In the genomic region with DNA sequence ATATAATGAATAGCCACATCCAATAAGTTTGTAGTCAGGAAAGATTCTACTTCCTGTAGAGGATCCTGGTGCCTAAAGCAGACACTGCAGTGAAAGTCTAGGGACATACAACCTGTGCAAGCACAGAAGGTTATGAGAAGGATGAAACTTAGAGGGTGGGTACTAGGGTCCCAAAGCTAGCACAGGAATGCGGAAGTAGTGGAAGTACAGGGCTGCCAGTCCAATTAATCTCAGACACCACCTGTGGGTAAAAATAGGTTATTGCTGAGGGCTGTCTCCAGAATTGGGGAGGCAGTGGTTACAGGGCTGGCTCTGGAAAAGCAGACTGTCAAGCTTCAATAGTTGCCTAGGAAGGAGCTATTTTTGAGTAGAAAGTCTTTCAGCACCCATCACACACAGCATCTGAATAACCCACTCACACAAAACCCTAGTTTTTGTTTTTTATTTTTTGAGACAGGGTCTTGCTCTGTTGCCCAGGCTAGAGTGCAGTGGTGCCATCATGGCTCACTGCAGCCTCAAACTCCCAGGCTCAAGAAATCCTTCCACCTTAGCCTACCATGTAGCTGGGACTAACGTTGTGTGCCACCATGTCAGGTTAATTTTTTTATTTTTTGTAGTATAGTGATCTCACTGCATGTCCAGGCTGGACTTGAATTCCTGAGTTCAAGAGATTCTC, we compare ENCODE assay signal across 11 cellular contexts. TPM values are rescaled to one million over a fixed set of nuclear protein-coding genes. Genes with fewer than 3 reads are reported as not detected.
DNase-seq lines count a peak whose midpoint lies in the region; ATAC-seq, FAIRE-seq and TF ChIP-seq lines count a peak whose summit lies in the region.
"Had no signal": no experiment of that assay in that cellular context is flagged by ENCODE, and none has a peak within 500 bp of the region (broad histone marks: within the 10 kb centered on the region; RNA-seq: fewer than 3 reads in every experiment).

No MANE protein-coding gene starts in this region.

- H4K20me1 ChIP-seq in K562 (replicated peaks; ENCODE audit: control insufficient read depth, insufficient read depth, low read length), result no peaks in the 10 kb centered on the region

- H3K36me3 Mint-ChIP-seq in stimulated activated naive B cell treated with anti-CD40 and anti-IgM and Interleukin-4, amounts not matched to agents 10 μg/mL and 1 μg/mL and 100 μg/mL, for 72 hours, result no peaks in the 10 kb centered on the region

- TF ChIP-seq EP300 in K562 (IDR thresholded peaks at IDR 0.05; ENCODE audit: low read length), result no peak

- 0 out of 2 replicates have a peak overlapping the region, but pooled peaks have one; percentile 16 for H3K4me2 ChIP-seq in K562 (ENCODE audit: insufficient read depth, low read length)

- no peak overlapping the region for H3K4me3 Mint-ChIP-seq in stimulated activated naive B cell treated with anti-CD40 and anti-IgM and Interleukin-4, amounts not matched to agents 10 μg/mL and 1 μg/mL and 100 μg/mL, for 72 hours

- H3K27me3 ChIP-seq in left ventricle myocardium inferior (ENCODE audit: low read depth) (no peaks in the 10 kb centered on the region), K562 (ENCODE audit: control insufficient read depth in 2 of 2, insufficient read depth in 2 of 2, low read length in 2 of 2) (no peaks in the 10 kb centered on the region)

- no TSS peak for BruUV-seq in K562 (replicated peaks; lab: Mats Ljungman, UMichigan)

- H3K9me3 ChIP-seq in left ventricle myocardium inferior (replicated peaks) (no peaks in the 10 kb centered on the region), K562 (replicated peaks; ENCODE audit: control insufficient read depth, insufficient read depth, low read depth, low read length) (no peaks in the 10 kb centered on the region)

- POLR2A ChIA-PET in K562 (lab: Yijun Ruan, JAX), result interaction anchor here (0.6 to 1.3 kb wide), 5 partner anchors 13 to 180 kb away, joined by 3 to 4 read pairs (median 3); no protein-coding TSS in a partner anchor

- TF ChIP-seq CTCF in left ventricle myocardium inferior (IDR thresholded peaks at IDR 0.05; ENCODE audit: borderline replicate concordance) (peak; percentile 37), K562 (IDR thresholded peaks at IDR 0.05 in 2 of 3, conservative IDR thresholded peaks at IDR 0.05 in 1 of 3; ENCODE audit: insufficient read depth in 2 of 3, low read depth in 1 of 3, low read length in 3 of 3) (peak; percentile 53 to 75 (median 62))

- no peaks in the 10 kb centered on the region for H3K4me1 ChIP-seq in left ventricle myocardium inferior
- H3K4me1 ChIP-seq in K562 (replicated peaks in 1 of 2; ENCODE audit: control insufficient read depth in 2 of 2, insufficient read depth in 2 of 2, low read length in 2 of 2), result peaks cover 0 to 6% of the 10 kb centered on the region in 2 experiments; a peak in 1 of 5 replicates

- no peaks in the 10 kb centered on the region for H3K27me3 Mint-ChIP-seq in stimulated activated naive B cell treated with anti-CD40 and anti-IgM and Interleukin-4, amounts not matched to agents 10 μg/mL and 1 μg/mL and 100 μg/mL, for 72 hours

- peak overlapping the region; percentile 84 for H2AFZ ChIP-seq in K562 (ENCODE audit: low read depth, low read length)

- peaks cover 7 to 13% of the 10 kb centered on the region in 2 donors for H3K4me1 Mint-ChIP-seq in stimulated activated naive B cell treated with anti-CD40 and anti-IgM and Interleukin-4, amounts not matched to agents 10 μg/mL and 1 μg/mL and 100 μg/mL, for 72 hours

- H3K79me2 ChIP-seq in K562 (ENCODE audit: control insufficient read depth, insufficient read depth, low read length), result no peaks in the 10 kb centered on the region

- whole genome bisulfite sequencing in K562 (ENCODE audit: insufficient coverage, low coverage, missing lambda C conversion rate), result 10% methylated on average over 2 of the region's 2 CpGs

- no peak overlapping the region for H3K27ac Mint-ChIP-seq in stimulated activated naive B cell treated with anti-CD40 and anti-IgM and Interleukin-4, amounts not matched to agents 10 μg/mL and 1 μg/mL and 100 μg/mL, for 72 hours

- H3K9me1 ChIP-seq in K562 (ENCODE audit: control insufficient read depth, insufficient read depth, low read length), result no peaks in the 10 kb centered on the region

- peak; percentile 44 to 77 for TF ChIP-seq RAD21 in K562 (CRISPR knock-in tag; conservative IDR thresholded peaks at IDR 0.05 in 1 of 2, IDR thresholded peaks at IDR 0.05 in 1 of 2)

- H3K36me3 ChIP-seq in left ventricle myocardium inferior (no peaks in the 10 kb centered on the region), K562 (ENCODE audit: control insufficient read depth, insufficient read depth, low read length) (no peaks in the 10 kb centered on the region)

- in situ Hi-C loops in K562 (cut with MboI), result no loop called here

- no peaks in the 10 kb centered on the region for H3K9me3 Mint-ChIP-seq in stimulated activated naive B cell treated with anti-CD40 and anti-IgM and Interleukin-4, amounts not matched to agents 10 μg/mL and 1 μg/mL and 100 μg/mL, for 72 hours

- peak; percentile 19 for FAIRE-seq in K562 (lab: Jason Lieb, UNC)

- ATAC-seq in HG03442 (IDR thresholded peaks at IDR 0.05; ENCODE audit: unreplicated experiment) (peak; percentile 39), K562 (peak; percentile 87), HG02759 (IDR thresholded peaks at IDR 0.05; ENCODE audit: unreplicated experiment) (no peak), esophagus mucosa (no peak)
- peak; percentile 42 to 52 for ATAC-seq in stimulated activated naive B cell treated with anti-CD40 and anti-IgM and Interleukin-4, amounts not matched to agents 10 μg/mL and 1 μg/mL and 100 μg/mL, for 72 hours (replicated peaks)

- CTCF ChIA-PET in K562 (lab: Yijun Ruan, JAX; ENCODE audit: low intra/inter-chr PET ratio), result interaction anchor here (1.0 to 2.0 kb wide), 3 partner anchors 44 to 128 kb away, joined by 5 to 7 read pairs (median 6); no protein-coding TSS in a partner anchor

- H3K4me3 ChIP-seq in left ventricle myocardium inferior, result no peak overlapping the region
- no peak overlapping the region for H3K4me3 ChIP-seq in K562

- intact Hi-C loops in left ventricle myocardium inferior (cut with micrococcal nuclease) (no loop called here), cardiac septum (cut with DNase I) (loop anchor here (5.0 kb wide), 1 partner anchor 69 kb away; no protein-coding TSS in a partner anchor), K562 (cut with micrococcal nuclease) (loop anchor here (1.0 to 10.0 kb wide), 3 partner anchors 44 to 307 kb away; no protein-coding TSS in a partner anchor)

- no peak for TF ChIP-seq POLR2A in K562 (conservative IDR thresholded peaks at IDR 0.05)

- H3K27ac ChIP-seq in left ventricle myocardium inferior (replicated peaks), result no peak overlapping the region
- no peak overlapping the region for H3K27ac ChIP-seq in K562 (ENCODE audit: extremely low read depth, low read depth, low read length)

- DNase-seq in left ventricle myocardium inferior, result no peak
- DNase-seq in cardiac septum (ENCODE audit: low spot score), result no peak
- peak; percentile 42 to 58 (median 49) for DNase-seq in K562 (ENCODE audit: extremely low read depth in 1 of 4, low spot score in 3 of 4)
- DNase-seq in stimulated activated naive B cell treated with anti-CD40 and anti-IgM and Interleukin-4, amounts not matched to agents 10 μg/mL and 1 μg/mL and 100 μg/mL, for 72 hours, result no peak
- no peak for DNase-seq in NK-92 treated with Interleukin-12 subunit alpha and Interleukin-12 subunit beta, amount 100 ng/mL, for 24 hours (lab: John Stamatoyannopoulos, UW)
- DNase-seq: EL, left cardiac atrium, SHP77 treated with DMSO at 0.1 percent for 48 hours had no signal

- H3K9ac ChIP-seq in K562 (ENCODE audit: insufficient read depth in 1 of 2, low read depth in 2 of 2, low read length in 2 of 2), result peak overlapping the region in 1 of 2 experiments; percentile 3; a peak in 1 of 4 replicates

RNA-seq across cellular contexts. Expression of a gene that starts 50.8 kb away (rescaled TPM):
- 33.9 TPM for total RNA-seq in left ventricle myocardium inferior
- 31.0 TPM for total RNA-seq in cardiac septum
- total RNA-seq in K562 (2011; cell fraction: chromatin; rRNA removed; ENCODE audit: low replicate concordance), result 57.5 and 146 TPM in 2 replicates
- total RNA-seq in K562 (2011; cell fraction: nucleolus; rRNA removed), result 30.2 and 35.3 TPM in 2 replicates
- 66.7 and 117 TPM in 2 replicates for total RNA-seq in K562 (2011; cell fraction: nucleoplasm; rRNA removed)
- total RNA-seq in K562 (2014; rRNA removed), result 29.7 TPM in 2 replicates
- 58.7 and 71.2 TPM in 2 replicates for total RNA-seq in K562 (2014; rRNA removed; fragmentation: Illumina TruSeq; extraction: Trizol)
- 47.5 and 51.3 TPM in 2 replicates for total RNA-seq in K562 (2015; rRNA removed; fragmentation: Illumina TruSeq; extraction: Trizol)
- 43.4 and 43.5 TPM in 2 replicates for total RNA-seq in K562 (2021)
- polyA plus RNA-seq in K562 (2011; rRNA removed), result 48.7 and 54.3 TPM in 2 replicates
- 22.0 and 25.1 TPM in 2 replicates for polyA plus RNA-seq in K562 (2011; cell fraction: cytosol; rRNA removed)
- 34.1 and 37.9 TPM in 2 replicates for polyA plus RNA-seq in K562 (2011; cell fraction: nucleus; rRNA removed)
- polyA plus RNA-seq in K562 (2012), result 25.8 and 27.5 TPM in 2 replicates
- 37.9 and 41.6 TPM in 2 replicates for polyA plus RNA-seq in K562 (2014; fragmentation: Illumina TruSeq; extraction: Trizol)
- polyA plus RNA-seq in K562 (2014; fragmentation: Nextera tagmentation; extraction: Ambion mirVana), result 10 to 100 TPM in 1 of 2 experiments, 1 to 10 TPM in 1; 9.4 to 18.0 TPM
- polyA plus RNA-seq in K562 (2014; rRNA removed), result 29.1 and 30.3 TPM in 2 replicates
- polyA minus RNA-seq in K562 (2011; rRNA and poly(A)+ RNA removed), result 80.9 and 88.5 TPM in 2 replicates
- 32.9 and 33.7 TPM in 2 replicates for polyA minus RNA-seq in K562 (2011; cell fraction: cytosol; rRNA and poly(A)+ RNA removed)
- polyA minus RNA-seq in K562 (2011; cell fraction: nucleus; rRNA and poly(A)+ RNA removed), result 28.0 and 46.7 TPM in 2 replicates
- total RNA-seq in esophagus mucosa, result 23.8 TPM

RNA-seq across cellular contexts. Expression of a gene that starts 52.2 kb away (rescaled TPM):
- total RNA-seq in left ventricle myocardium inferior (0.60 TPM), cardiac septum (0.81 TPM), K562 (2014; rRNA removed) (not detected in 2 replicates), K562 (2014; rRNA removed; fragmentation: Illumina TruSeq; extraction: Trizol) (0.11 and 0.16 TPM in 2 replicates), K562 (2015; rRNA removed; fragmentation: Illumina TruSeq; extraction: Trizol) (0.15 TPM in 1 of 2 replicates, not detected in the other), K562 (2021) (0.31 and 0.35 TPM in 2 replicates), esophagus mucosa (0.28 TPM)
- total RNA-seq in K562 (2011; cell fraction: chromatin; rRNA removed; ENCODE audit: low replicate concordance), result not detected in 2 replicates
- not detected in 2 replicates for total RNA-seq in K562 (2011; cell fraction: nucleolus; rRNA removed)
- not detected in 2 replicates for total RNA-seq in K562 (2011; cell fraction: nucleoplasm; rRNA removed)
- polyA plus RNA-seq in K562 (2011; rRNA removed) (0.11 and 0.14 TPM in 2 replicates), K562 (2014; fragmentation: Illumina TruSeq; extraction: Trizol) (0.11 TPM in 1 of 2 replicates, not detected in the other), K562 (2014; fragmentation: Nextera tagmentation; extraction: Ambion mirVana) (under 1 TPM; 0.23 to 0.45 TPM), K562 (2014; rRNA removed) (not detected in 2 replicates)
- 0.07 and 0.12 TPM in 2 replicates for polyA plus RNA-seq in K562 (2011; cell fraction: cytosol; rRNA removed)
- not detected in 2 replicates for polyA plus RNA-seq in K562 (2011; cell fraction: nucleus; rRNA removed)
- 0.07 and 0.17 TPM in 2 replicates for polyA plus RNA-seq in K562 (2012)
- polyA minus RNA-seq in K562 (2011; rRNA and poly(A)+ RNA removed), result 0.30 TPM in 1 of 2 replicates, not detected in the other
- not detected in 2 replicates for polyA minus RNA-seq in K562 (2011; cell fraction: cytosol; rRNA and poly(A)+ RNA removed)
- polyA minus RNA-seq in K562 (2011; cell fraction: nucleus; rRNA and poly(A)+ RNA removed), result not detected in 2 replicates

Comparison
In these comparisons a context has a peak if more than half of its experiments do, and no peak if none do; other contexts are left out.
1. DNase-seq: peak in K562 (4 of 4); none in left ventricle myocardium inferior (single experiment), cardiac septum (single experiment), stimulated activated naive B cell treated with anti-CD40 and anti-IgM and Interleukin-4, amounts not matched to agents 10 μg/mL and 1 μg/mL and 100 μg/mL, for 72 hours (single experiment) and NK-92 treated with Interleukin-12 subunit alpha and Interleukin-12 subunit beta, amount 100 ng/mL, for 24 hours (single experiment).
2. ATAC-seq: peak in HG03442 (single experiment), K562 (single experiment) and stimulated activated naive B cell treated with anti-CD40 and anti-IgM and Interleukin-4, amounts not matched to agents 10 μg/mL and 1 μg/mL and 100 μg/mL, for 72 hours (2 of 2); none in HG02759 (single experiment) and esophagus mucosa (single experiment).